In the genomic region with DNA sequence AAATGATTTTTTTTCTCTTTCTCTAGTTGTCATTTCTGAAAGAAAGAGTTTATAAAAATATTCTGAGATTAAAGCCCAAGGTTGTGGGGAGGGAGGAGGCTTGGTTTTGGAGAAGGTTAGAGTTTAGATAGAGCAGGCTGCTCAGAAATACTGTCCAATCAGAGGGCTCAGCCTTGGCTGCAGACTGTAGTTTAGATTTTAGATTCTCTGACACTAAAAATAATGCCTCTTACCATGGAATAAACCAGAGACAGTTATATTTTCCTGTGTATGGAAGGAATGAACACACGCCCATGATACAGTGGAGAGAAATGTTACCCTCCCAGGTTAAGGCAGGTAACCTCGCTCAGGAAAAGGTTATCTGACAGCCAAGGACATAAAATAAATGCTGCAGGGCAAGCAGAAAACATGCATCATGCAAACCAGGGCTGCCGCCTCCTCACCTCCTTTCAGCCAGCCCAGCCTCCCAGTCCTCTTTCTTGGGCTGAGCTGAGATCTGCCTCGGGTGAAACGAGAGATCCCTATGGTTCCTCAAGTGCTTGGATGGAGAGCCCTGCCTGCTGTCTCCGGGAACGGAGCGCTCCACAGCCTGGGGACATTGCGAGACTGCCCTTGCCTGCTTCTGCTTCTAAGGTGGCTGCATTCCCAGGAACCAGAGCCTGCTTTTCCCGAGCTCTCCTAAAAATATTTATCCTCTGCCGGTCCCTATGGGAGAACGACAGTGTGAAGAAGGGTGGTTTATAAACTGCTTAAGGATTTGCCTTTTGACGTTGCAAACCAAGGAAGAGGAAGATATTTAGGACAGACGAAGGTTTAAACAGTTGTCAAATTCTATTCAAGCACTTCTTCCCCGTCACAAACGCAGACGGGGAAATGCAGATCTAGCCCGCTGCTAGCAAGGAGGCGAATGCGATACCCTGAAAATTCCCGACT, we compare ENCODE assay signal across 8 cellular contexts. TPM values are rescaled to one million over a fixed set of nuclear protein-coding genes. Genes with fewer than 3 reads are reported as not detected.
DNase-seq lines count a peak whose midpoint lies in the region; ATAC-seq and TF ChIP-seq lines count a peak whose summit lies in the region.

No MANE protein-coding gene starts in this region.

- DNase-seq in C1 segment of cervical spinal cord (lab: John Stamatoyannopoulos, UW) = peak in 9 of 14 donors; percentile 11 to 73 (median 33)
- DNase-seq in NCI-H1105 treated with DMSO at 0.1 percent for 48 hours (lab: John Stamatoyannopoulos, UW) = peak; percentile 52
- peak; percentile 56 for DNase-seq in fibroblast of villous mesenchyme (ENCODE audit: low read depth)
- peak; percentile 45 for DNase-seq in nephron progenitor cell
- no peak for DNase-seq in DMS153 treated with DMSO at 0.1 percent for 48 hours (lab: John Stamatoyannopoulos, UW; ENCODE audit: unreplicated experiment)

- peak overlapping the region; percentile 75 for H3K4me3 ChIP-seq in fibroblast of villous mesenchyme (ENCODE audit: low read depth, low read length)

- H3K9me3 Mint-ChIP-seq in activated T-helper 17 cell treated with anti-CD3 and anti-CD28 coated beads, Interleukin-2, amount 50 U/mL, for 72 hours = no peaks in the 10 kb centered on the region
- no peaks in the 10 kb centered on the region for H3K9me3 Mint-ChIP-seq in nephron progenitor cell

- TF ChIP-seq CTCF in fibroblast of villous mesenchyme (IDR thresholded peaks at IDR 0.05; ENCODE audit: insufficient read depth, low read depth, low read length) = no peak
- no peak for TF ChIP-seq CTCF in nephron progenitor cell (IDR thresholded peaks at IDR 0.05)

- no peaks in the 10 kb centered on the region for H3K27me3 Mint-ChIP-seq in activated T-helper 17 cell treated with anti-CD3 and anti-CD28 coated beads, Interleukin-2, amount 50 U/mL, for 72 hours
- peaks cover 6% of the 10 kb centered on the region for H3K27me3 Mint-ChIP-seq in nephron progenitor cell (ENCODE audit: low read depth, poor library complexity)

- H3K36me3 Mint-ChIP-seq in activated T-helper 17 cell treated with anti-CD3 and anti-CD28 coated beads, Interleukin-2, amount 50 U/mL, for 72 hours (ENCODE audit: low read depth) = no peaks in the 10 kb centered on the region
- no peaks in the 10 kb centered on the region for H3K36me3 Mint-ChIP-seq in nephron progenitor cell (ENCODE audit: low read depth)

- H3K4me3 Mint-ChIP-seq in activated T-helper 17 cell treated with anti-CD3 and anti-CD28 coated beads, Interleukin-2, amount 50 U/mL, for 72 hours = peak overlapping the region; percentile 98
- peak overlapping the region; percentile 94 for H3K4me3 Mint-ChIP-seq in nephron progenitor cell

- ATAC-seq in GM19372 (IDR thresholded peaks at IDR 0.05; ENCODE audit: low read depth, unreplicated experiment) (peak; percentile 1), HG03460 (IDR thresholded peaks at IDR 0.05; ENCODE audit: unreplicated experiment) (no peak)
- ATAC-seq in activated T-helper 17 cell treated with anti-CD3 and anti-CD28 coated beads, Interleukin-2, amount 50 U/mL, for 72 hours (replicated peaks) = peak; percentile 9

- H3K27ac Mint-ChIP-seq in activated T-helper 17 cell treated with anti-CD3 and anti-CD28 coated beads, Interleukin-2, amount 50 U/mL, for 72 hours = peak overlapping the region; percentile 86
- peak overlapping the region; percentile 71 for H3K27ac Mint-ChIP-seq in nephron progenitor cell

- no peaks in the 10 kb centered on the region for H3K4me1 Mint-ChIP-seq in activated T-helper 17 cell treated with anti-CD3 and anti-CD28 coated beads, Interleukin-2, amount 50 U/mL, for 72 hours
- H3K4me1 Mint-ChIP-seq in nephron progenitor cell = peaks cover 35% of the 10 kb centered on the region

RNA-seq across cellular contexts. Expression of a gene that starts 0.8 kb away (rescaled TPM):
- 10 to 100 TPM in 1 of 2 donors, 1 to 10 TPM in 1; 6.9 to 18.5 TPM for total RNA-seq in activated T-helper 17 cell treated with anti-CD3 and anti-CD28 coated beads, Interleukin-2, amount 50 U/mL, for 72 hours
- 9.7 and 21.2 TPM in 2 replicates for total RNA-seq in fibroblast of villous mesenchyme

RNA-seq across cellular contexts. Expression of a gene that starts 40.5 kb away (rescaled TPM):
- 10 to 100 TPM; 43.3 to 54.0 TPM for total RNA-seq in activated T-helper 17 cell treated with anti-CD3 and anti-CD28 coated beads, Interleukin-2, amount 50 U/mL, for 72 hours
- total RNA-seq in fibroblast of villous mesenchyme = 36.1 and 73.4 TPM in 2 replicates
